Comparison of ENCODE assay signal across 8 cellular contexts in genomic region chr12:576613-577110, GRCh38.
DNase-seq lines count a peak whose midpoint lies in the region; ATAC-seq, FAIRE-seq and TF ChIP-seq lines count a peak whose summit lies in the region.

No MANE protein-coding gene starts in this region.

- H3K9me3 Mint-ChIP-seq in activated CD4-positive, alpha-beta T cell treated with anti-CD3 and anti-CD28 coated beads, Interleukin-2, amount 10 ng/mL, durations not matched to agents 7 days and 5 days, result peaks cover 4% of the 10 kb centered on the region
- no peaks in the 10 kb centered on the region for H3K9me3 Mint-ChIP-seq in activated CD4-positive, alpha-beta memory T cell treated with anti-CD3 and anti-CD28 coated beads, Interleukin-2, amount 10 ng/mL, durations not matched to agents 7 days and 5 days

- TF ChIP-seq EP300 in HepG2 (IDR thresholded peaks at IDR 0.05; ENCODE audit: low read depth in 2 of 2, low read length in 2 of 2) (no peak), HepG2 (CRISPR knock-in tag; IDR thresholded peaks at IDR 0.05; ENCODE audit: borderline replicate concordance) (no peak), stomach (IDR thresholded peaks at IDR 0.05) (no peak)

- H3K4me3 Mint-ChIP-seq in activated CD4-positive, alpha-beta T cell treated with anti-CD3 and anti-CD28 coated beads, Interleukin-2, amount 10 ng/mL, durations not matched to agents 7 days and 5 days, result no peak overlapping the region
- H3K4me3 Mint-ChIP-seq in activated CD4-positive, alpha-beta memory T cell treated with anti-CD3 and anti-CD28 coated beads, Interleukin-2, amount 10 ng/mL, durations not matched to agents 7 days and 5 days, result peak overlapping the region; percentile 11

- no peaks in the 10 kb centered on the region for H3K79me2 ChIP-seq in HepG2 (ENCODE audit: insufficient read depth, low read length)

- H3K36me3 ChIP-seq in HepG2 (replicated peaks in 1 of 2; ENCODE audit: control insufficient read depth in 1 of 2, insufficient read depth in 2 of 2, low read length in 2 of 2), result no peaks in the 10 kb centered on the region
- no peaks in the 10 kb centered on the region for H3K36me3 ChIP-seq in stomach
- H3K36me3 ChIP-seq in prostate gland, result no peaks in the 10 kb centered on the region

- H3K4me1 ChIP-seq in HepG2 (ENCODE audit: insufficient read depth, low read length) (peaks cover 94% of the 10 kb centered on the region), stomach (peaks cover 12 to 50% (median 34%) of the 10 kb centered on the region in 4 donors), prostate gland (replicated peaks) (no peaks in the 10 kb centered on the region)

- H3K9me3 ChIP-seq in HepG2 (ENCODE audit: low read length) (no peaks in the 10 kb centered on the region), stomach (no peaks in the 10 kb centered on the region), prostate gland (no peaks in the 10 kb centered on the region)

- peak overlapping the region; percentile 86 for H3K27ac ChIP-seq in HepG2 (ENCODE audit: extremely low read length, insufficient read depth, low read length)
- peak overlapping the region; percentile 9 to 80 (median 61) for H3K27ac ChIP-seq in stomach
- H3K27ac ChIP-seq in prostate gland, result no peak overlapping the region

- no peaks in the 10 kb centered on the region for H4K20me1 ChIP-seq in HepG2 (ENCODE audit: insufficient read depth, low read length)

- in situ Hi-C loops in HepG2 (cut with HindIII; ENCODE audit: extremely low pct_ligation_motif_present, low pct_unique_long_range_greater_than_20kb), result loop anchor here (10.0 kb wide), 1 partner anchor 238 kb away; no protein-coding TSS in a partner anchor

- H3K36me3 Mint-ChIP-seq in activated CD4-positive, alpha-beta T cell treated with anti-CD3 and anti-CD28 coated beads, Interleukin-2, amount 10 ng/mL, durations not matched to agents 7 days and 5 days (ENCODE audit: low read depth), result peaks cover 13% of the 10 kb centered on the region
- H3K36me3 Mint-ChIP-seq in activated CD4-positive, alpha-beta memory T cell treated with anti-CD3 and anti-CD28 coated beads, Interleukin-2, amount 10 ng/mL, durations not matched to agents 7 days and 5 days (ENCODE audit: low read depth), result peaks cover 16% of the 10 kb centered on the region

- intact Hi-C loops in HepG2 (cut with micrococcal nuclease; ENCODE audit: unreplicated experiment), result loop anchor here (5.0 to 10.0 kb wide), 3 partner anchors 41 to 1028 kb away; no protein-coding TSS in a partner anchor
- intact Hi-C loops in stomach (cut with DNase I; ENCODE audit: low total_unique reads), result loop anchor here (10.0 kb wide), 2 partner anchors 58 to 238 kb away; no protein-coding TSS in a partner anchor
- intact Hi-C loops in prostate gland (cut with DNase I), result loop anchor here (10.0 kb wide), 1 partner anchor 1018 kb away; the partner anchor contains the start of gene FBXL14

- H3K27me3 ChIP-seq in HepG2 (ENCODE audit: control insufficient read depth in 1 of 2, insufficient read depth in 2 of 2, low read length in 2 of 2), result no peaks in the 10 kb centered on the region; a peak in 1 of 5 replicates
- no peaks in the 10 kb centered on the region for H3K27me3 ChIP-seq in stomach
- H3K27me3 ChIP-seq in prostate gland (replicated peaks; ENCODE audit: insufficient read depth), result no peaks in the 10 kb centered on the region

- POLR2A ChIA-PET in activated CD4-positive, alpha-beta T cell treated with anti-CD3 and anti-CD28 coated beads, Interleukin-2, amount 10 ng/mL, durations not matched to agents 7 days and 5 days (lab: Charles Lee), result interaction anchor here (0.6 to 1.2 kb wide), 4 partner anchors 23 to 65 kb away, joined by 3 to 4 read pairs (median 4); no protein-coding TSS in a partner anchor
- POLR2A ChIA-PET in activated CD4-positive, alpha-beta memory T cell treated with anti-CD3 and anti-CD28 coated beads, Interleukin-2, amount 10 ng/mL, durations not matched to agents 7 days and 5 days (lab: Charles Lee), result interaction anchor here (1.0 to 5.6 kb wide), 14 partner anchors 13 to 373 kb away, joined by 3 to 64 read pairs (median 5); partner anchors contain the start of genes RAD52 and WNK1
- POLR2A ChIA-PET in HepG2 (lab: Yijun Ruan, JAX), result interaction anchor here (0.6 to 5.3 kb wide), 8 partner anchors 9 to 177 kb away, joined by 3 to 42 read pairs (median 8); partner anchors contain the start of gene WNK1

- no peak overlapping the region for H2AFZ ChIP-seq in HepG2 (ENCODE audit: low read length)

- TF ChIP-seq CTCF in HepG2 (CRISPR knock-in tag; IDR thresholded peaks at IDR 0.05) (no peak), stomach (IDR thresholded peaks at IDR 0.05) (no peak), prostate gland (IDR thresholded peaks at IDR 0.05) (no peak)

- no peak for ATAC-seq in HepG2

- H3K4me2 ChIP-seq in HepG2 (ENCODE audit: low read depth, low read length), result peak overlapping the region; percentile 30

- peaks cover 44% of the 10 kb centered on the region for H3K4me1 Mint-ChIP-seq in activated CD4-positive, alpha-beta T cell treated with anti-CD3 and anti-CD28 coated beads, Interleukin-2, amount 10 ng/mL, durations not matched to agents 7 days and 5 days
- H3K4me1 Mint-ChIP-seq in activated CD4-positive, alpha-beta memory T cell treated with anti-CD3 and anti-CD28 coated beads, Interleukin-2, amount 10 ng/mL, durations not matched to agents 7 days and 5 days, result peaks cover 46% of the 10 kb centered on the region

- TSS peak; percentile 73 for BruUV-seq in HepG2 (replicated peaks; lab: Mats Ljungman, UMichigan)

- 61% methylated on average over 14 of the region's 14 CpGs for WGBS in HepG2 (ENCODE audit: low lambda C conversion rate)
- WGBS in stomach, 5 donors, result 91 to 94% (median 91%) methylated on average over 14 of the region's 14 CpGs
- 88% methylated on average over 14 of the region's 14 CpGs for WGBS in prostate gland

- no peak for FAIRE-seq in HepG2 (lab: Jason Lieb, UNC)

- TF ChIP-seq POLR2A in HepG2 (IDR thresholded peaks at IDR 0.05; ENCODE audit: insufficient read depth in 1 of 2, low read depth in 2 of 2, low read length in 2 of 2), result no peak
- TF ChIP-seq POLR2A in stomach (IDR thresholded peaks at IDR 0.05), result no peak
- no peak for TF ChIP-seq POLR2A in prostate gland (IDR thresholded peaks at IDR 0.05)

- TF ChIP-seq RAD21 in HepG2 (CRISPR knock-in tag; IDR thresholded peaks at IDR 0.05), result no peak

- H3K4me3 ChIP-seq in HepG2 (replicated peaks in 1 of 3; ENCODE audit: insufficient read depth in 1 of 3, low read depth in 2 of 3, low read length in 3 of 3), result no peak overlapping the region
- peak overlapping the region in 2 of 4 donors; percentile 3 to 14 for H3K4me3 ChIP-seq in stomach
- H3K4me3 ChIP-seq in prostate gland, result no peak overlapping the region

- DNase-seq in activated CD4-positive, alpha-beta T cell treated with anti-CD3 and anti-CD28 coated beads, Interleukin-2, amount 10 ng/mL, durations not matched to agents 7 days and 5 days, result no peak
- no peak for DNase-seq in activated CD4-positive, alpha-beta T cell treated with anti-CD3 and anti-CD28 coated beads, Interleukin-2, amount 50 U/mL, for 1 hour
- DNase-seq in activated CD4-positive, alpha-beta memory T cell treated with anti-CD3 and anti-CD28 coated beads, Interleukin-2, amount 10 ng/mL, durations not matched to agents 7 days and 5 days, result no peak
- DNase-seq in HepG2 (ENCODE audit: low spot score) (no peak), stomach (no peak), prostate gland (ENCODE audit: low spot score) (no peak), SKM-1 (lab: John Stamatoyannopoulos, UW; ENCODE audit: unreplicated experiment) (no peak), T-helper 9 cell (no peak)

- peak overlapping the region; percentile 80 for H3K27ac Mint-ChIP-seq in activated CD4-positive, alpha-beta T cell treated with anti-CD3 and anti-CD28 coated beads, Interleukin-2, amount 10 ng/mL, durations not matched to agents 7 days and 5 days
- no peak overlapping the region for H3K27ac Mint-ChIP-seq in activated CD4-positive, alpha-beta memory T cell treated with anti-CD3 and anti-CD28 coated beads, Interleukin-2, amount 10 ng/mL, durations not matched to agents 7 days and 5 days

- CTCF ChIA-PET in activated CD4-positive, alpha-beta T cell treated with anti-CD3 and anti-CD28 coated beads, Interleukin-2, amount 10 ng/mL, durations not matched to agents 7 days and 5 days (lab: Charles Lee), result interaction anchor here (0.8 to 6.5 kb wide), 49 partner anchors 10 to 375 kb away, joined by 3 to 91 read pairs (median 4); partner anchors contain the start of genes KDM5A, RAD52 and WNK1
- CTCF ChIA-PET in activated CD4-positive, alpha-beta memory T cell treated with anti-CD3 and anti-CD28 coated beads, Interleukin-2, amount 10 ng/mL, durations not matched to agents 7 days and 5 days (lab: Charles Lee), result interaction anchor here (0.6 to 6.8 kb wide), 44 partner anchors 11 to 541 kb away, joined by 3 to 118 read pairs (median 5); partner anchors contain the start of genes RAD52 and WNK1
- CTCF ChIA-PET in HepG2 (lab: Yijun Ruan, JAX; ENCODE audit: low intra/inter-chr PET ratio, low total read pairs), result interaction anchor here (1.3 to 3.3 kb wide), 2 partner anchors 175 to 1007 kb away, joined by 3 to 28 read pairs; partner anchors contain the start of gene WNK1

- peak overlapping the region; percentile 51 for H3K9ac ChIP-seq in HepG2 (ENCODE audit: insufficient read depth, low read depth, low read length)

- no peaks in the 10 kb centered on the region for H3K27me3 Mint-ChIP-seq in activated CD4-positive, alpha-beta T cell treated with anti-CD3 and anti-CD28 coated beads, Interleukin-2, amount 10 ng/mL, durations not matched to agents 7 days and 5 days
- H3K27me3 Mint-ChIP-seq in activated CD4-positive, alpha-beta memory T cell treated with anti-CD3 and anti-CD28 coated beads, Interleukin-2, amount 10 ng/mL, durations not matched to agents 7 days and 5 days, result peaks cover 2% of the 10 kb centered on the region

TF ChIP-seq in HepG2, 621 proteins besides CTCF, POLR2A, EP300 and RAD21 (continues in another document):
- peak; percentile 29; the same call in 1 of the 2 replicates for TF ChIP-seq GABPB1 (CRISPR knock-in tag; IDR thresholded peaks at IDR 0.05)
- 0 out of 2 replicates have a peak, but pooled peaks have one; percentile 5 for TF ChIP-seq ZNF878 (CRISPR knock-in tag; IDR thresholded peaks at IDR 0.05)
- TF ChIP-seq BCL3 (CRISPR knock-in tag; IDR thresholded peaks at IDR 0.05), result 0 out of 2 replicates have a peak, but pooled peaks have one; percentile 2
- no peak for TF ChIP-seq SSRP1 (CRISPR knock-in tag; IDR thresholded peaks at IDR 0.05)

Comparison
In these comparisons a context has a peak if more than half of its experiments do, and no peak if none do; other contexts are left out.
1. H3K27ac ChIP-seq: peak in HepG2 (single experiment) and stomach (5 of 5); none in prostate gland (0 of 2).